Comparison of ENCODE assay signal across 1 cellular context in the genomic region with DNA sequence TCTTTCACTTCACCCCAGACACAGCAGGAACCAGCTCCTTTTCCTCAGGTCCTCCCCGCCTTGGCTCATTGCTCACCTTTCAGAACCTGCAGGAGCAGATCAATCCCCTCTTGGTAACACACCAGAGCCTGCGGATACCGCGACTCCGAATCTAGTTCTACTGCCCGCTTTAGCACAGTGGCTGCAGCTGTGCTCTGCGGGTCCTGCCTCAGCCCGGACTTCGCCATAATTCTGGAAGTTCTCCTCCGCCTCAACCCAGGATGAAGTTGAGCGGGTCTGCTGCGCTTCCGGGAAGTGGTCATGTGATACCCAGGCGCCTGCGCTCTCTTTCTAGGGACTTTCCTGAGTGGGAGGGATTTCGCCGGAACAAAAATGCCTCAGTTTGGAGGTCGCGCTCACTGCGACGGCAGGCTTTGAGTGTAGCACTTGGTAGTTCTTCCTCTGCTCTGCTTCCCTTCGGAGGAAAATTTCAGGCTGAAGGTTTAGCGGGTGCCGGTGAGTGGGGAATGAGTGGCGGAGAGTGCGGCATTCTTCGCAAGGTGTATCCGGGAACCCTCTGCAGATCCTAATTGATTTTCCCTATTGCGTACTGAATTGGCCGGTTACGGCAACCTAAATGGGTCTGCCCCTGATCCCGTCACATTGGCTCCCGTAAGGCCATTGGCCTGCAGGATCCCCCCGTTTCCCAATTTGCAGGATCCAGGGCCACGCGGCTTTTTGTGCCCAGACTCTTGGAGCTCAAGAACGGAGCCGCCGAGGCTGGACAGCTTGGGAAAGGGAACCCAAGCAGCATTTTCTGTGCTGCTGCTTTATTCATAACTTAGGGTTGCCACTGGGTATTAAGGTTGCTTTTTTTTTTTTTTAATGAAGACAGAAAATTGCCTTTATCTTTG.
TF ChIP-seq lines count a peak whose summit lies in the region.

MITD1 (minus strand) TSS at position 304 of the 893 bp plus-strand sequence; CDS start at position 227, 77 bp downstream.
MRPL30 (plus strand) TSS at position 430 of the 893 bp plus-strand sequence. CDS start 5,020 bp downstream, outside the sequence.

TF ChIP-seq in GM12878, 131 proteins besides CTCF, POLR2A, EP300 and RAD21 (continued from another document):
- TF ChIP-seq ZNF592 (IDR thresholded peaks at IDR 0.05) (0 out of 2 replicates have a peak, but pooled peaks have one; percentile 35), ZNF24 (IDR thresholded peaks at IDR 0.05) (peak; percentile 81; the same call in 1 of the 2 replicates), ZNF207 (IDR thresholded peaks at IDR 0.05; ENCODE audit: borderline replicate concordance) (peak; percentile 95), TBL1XR1 (IDR thresholded peaks at IDR 0.05; ENCODE audit: low read depth, low read length) (no peak), E4F1 (IDR thresholded peaks at IDR 0.05; ENCODE audit: borderline replicate concordance, partially characterized antibody) (peak; percentile 86), GABPA (IDR thresholded peaks at IDR 0.05; ENCODE audit: low read depth) (peak; percentile 98), EED (IDR thresholded peaks at IDR 0.05; ENCODE audit: low read depth) (0 out of 2 replicates have a peak, but pooled peaks have one; percentile 57), MTA3 (IDR thresholded peaks at IDR 0.05; ENCODE audit: borderline replicate concordance, low read length) (no peak), BHLHE40 (IDR thresholded peaks at IDR 0.05; ENCODE audit: borderline replicate concordance in 1 of 2, low read depth in 2 of 2, low read length in 1 of 2) (peak in 1 of 2 experiments; percentile 69; a peak in 3 of 4 replicates), RBBP5 (conservative IDR thresholded peaks at IDR 0.05) (0 out of 2 replicates have a peak, but pooled peaks have one; percentile 84), PAX8 (IDR thresholded peaks at IDR 0.05) (no peak), ATF3 (IDR thresholded peaks at IDR 0.05; ENCODE audit: borderline replicate concordance, extremely low read depth, low read depth, low read length) (peak; percentile 87; the same call in 1 of the 2 replicates), RAD51 (IDR thresholded peaks at IDR 0.05) (peak; percentile 96), POLR2AphosphoS5 (IDR thresholded peaks at IDR 0.05; ENCODE audit: low read length) (peak; percentile 98), ZNF217 (IDR thresholded peaks at IDR 0.05) (no peak), HDGF (IDR thresholded peaks at IDR 0.05) (no peak), SMAD1 (IDR thresholded peaks at IDR 0.05; ENCODE audit: low read depth, partially characterized antibody) (peak; percentile 35), NR2F1 (conservative IDR thresholded peaks at IDR 0.05) (no peak), SUZ12 (IDR thresholded peaks at IDR 0.05; ENCODE audit: unreplicated experiment) (no peak), CHD2 (IDR thresholded peaks at IDR 0.05; ENCODE audit: borderline replicate concordance, low read depth, low read length) (peak; percentile 81), MTA2 (IDR thresholded peaks at IDR 0.05; ENCODE audit: low read depth) (peak; percentile 77), SKIL (IDR thresholded peaks at IDR 0.05; ENCODE audit: low read depth, poor library complexity, severe bottlenecking) (peak; percentile 75), CREB1 (IDR thresholded peaks at IDR 0.05; ENCODE audit: low read depth) (peak; percentile 80), YY1 (IDR thresholded peaks at IDR 0.05; ENCODE audit: low read depth, low read length) (peak; percentile 91), BCLAF1 (IDR thresholded peaks at IDR 0.05) (no peak), HDAC6 (IDR thresholded peaks at IDR 0.05; ENCODE audit: unreplicated experiment) (no peak), TCF3 (IDR thresholded peaks at IDR 0.05; ENCODE audit: borderline replicate concordance, insufficient read depth, low read depth, low read length) (no peak), LARP7 (IDR thresholded peaks at IDR 0.05) (peak; percentile 89; the same call in 1 of the 2 replicates)
- TF ChIP-seq, protein P1, sequence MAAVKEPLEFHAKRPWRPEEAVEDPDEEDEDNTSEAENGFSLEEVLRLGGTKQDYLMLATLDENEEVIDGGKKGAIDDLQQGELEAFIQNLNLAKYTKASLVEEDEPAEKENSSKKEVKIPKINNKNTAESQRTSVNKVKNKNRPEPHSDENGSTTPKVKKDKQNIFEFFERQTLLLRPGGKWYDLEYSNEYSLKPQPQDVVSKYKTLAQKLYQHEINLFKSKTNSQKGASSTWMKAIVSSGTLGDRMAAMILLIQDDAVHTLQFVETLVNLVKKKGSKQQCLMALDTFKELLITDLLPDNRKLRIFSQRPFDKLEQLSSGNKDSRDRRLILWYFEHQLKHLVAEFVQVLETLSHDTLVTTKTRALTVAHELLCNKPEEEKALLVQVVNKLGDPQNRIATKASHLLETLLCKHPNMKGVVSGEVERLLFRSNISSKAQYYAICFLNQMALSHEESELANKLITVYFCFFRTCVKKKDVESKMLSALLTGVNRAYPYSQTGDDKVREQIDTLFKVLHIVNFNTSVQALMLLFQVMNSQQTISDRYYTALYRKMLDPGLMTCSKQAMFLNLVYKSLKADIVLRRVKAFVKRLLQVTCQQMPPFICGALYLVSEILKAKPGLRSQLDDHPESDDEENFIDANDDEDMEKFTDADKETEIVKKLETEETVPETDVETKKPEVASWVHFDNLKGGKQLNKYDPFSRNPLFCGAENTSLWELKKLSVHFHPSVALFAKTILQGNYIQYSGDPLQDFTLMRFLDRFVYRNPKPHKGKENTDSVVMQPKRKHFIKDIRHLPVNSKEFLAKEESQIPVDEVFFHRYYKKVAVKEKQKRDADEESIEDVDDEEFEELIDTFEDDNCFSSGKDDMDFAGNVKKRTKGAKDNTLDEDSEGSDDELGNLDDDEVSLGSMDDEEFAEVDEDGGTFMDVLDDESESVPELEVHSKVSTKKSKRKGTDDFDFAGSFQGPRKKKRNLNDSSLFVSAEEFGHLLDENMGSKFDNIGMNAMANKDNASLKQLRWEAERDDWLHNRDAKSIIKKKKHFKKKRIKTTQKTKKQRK (IDR thresholded peaks at IDR 0.05; ENCODE audit: low read depth, low read length), result peak; percentile 34; the same call in 1 of the 2 replicates
- TF ChIP-seq, protein P2, sequence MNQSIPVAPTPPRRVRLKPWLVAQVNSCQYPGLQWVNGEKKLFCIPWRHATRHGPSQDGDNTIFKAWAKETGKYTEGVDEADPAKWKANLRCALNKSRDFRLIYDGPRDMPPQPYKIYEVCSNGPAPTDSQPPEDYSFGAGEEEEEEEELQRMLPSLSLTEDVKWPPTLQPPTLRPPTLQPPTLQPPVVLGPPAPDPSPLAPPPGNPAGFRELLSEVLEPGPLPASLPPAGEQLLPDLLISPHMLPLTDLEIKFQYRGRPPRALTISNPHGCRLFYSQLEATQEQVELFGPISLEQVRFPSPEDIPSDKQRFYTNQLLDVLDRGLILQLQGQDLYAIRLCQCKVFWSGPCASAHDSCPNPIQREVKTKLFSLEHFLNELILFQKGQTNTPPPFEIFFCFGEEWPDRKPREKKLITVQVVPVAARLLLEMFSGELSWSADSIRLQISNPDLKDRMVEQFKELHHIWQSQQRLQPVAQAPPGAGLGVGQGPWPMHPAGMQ (IDR thresholded peaks at IDR 0.05; ENCODE audit: borderline replicate concordance), result no peak
